7 cellular contexts compared by ENCODE assay signal in the genomic region with DNA sequence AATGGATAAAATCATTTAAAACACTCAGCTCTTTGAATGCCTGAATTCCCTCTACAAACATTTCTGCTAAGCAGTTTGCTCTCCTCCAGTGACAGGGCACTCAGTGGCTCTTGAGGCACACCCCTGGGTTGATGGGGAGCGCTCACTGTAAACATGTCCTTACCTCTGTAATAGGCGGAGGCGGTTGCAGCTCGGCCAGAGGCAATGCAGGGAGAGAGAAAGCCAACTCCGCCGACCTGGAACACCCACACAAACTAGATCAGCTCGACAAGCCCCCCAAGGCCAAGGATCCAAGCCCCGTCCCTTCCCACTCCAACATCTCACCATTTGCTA. TPM values are rescaled to one million over a fixed set of nuclear protein-coding genes. Genes with fewer than 3 reads are reported as not detected.
DNase-seq lines count a peak whose midpoint lies in the region; ATAC-seq, FAIRE-seq and TF ChIP-seq lines count a peak whose summit lies in the region.

No MANE protein-coding gene starts in this region.

- peak overlapping the region; percentile 98 for H3K4me3 Mint-ChIP-seq in endodermal cell
- peak overlapping the region; percentile 95 to 100 (median 98) for H3K4me3 Mint-ChIP-seq in naive thymus-derived CD8-positive, alpha-beta T cell

- H3K9me3 Mint-ChIP-seq in endodermal cell = no peaks in the 10 kb centered on the region
- no peaks in the 10 kb centered on the region for H3K9me3 Mint-ChIP-seq in naive thymus-derived CD8-positive, alpha-beta T cell

- no peak for FAIRE-seq in H54 (lab: Jason Lieb, UNC)

- peaks cover 3% of the 10 kb centered on the region for H3K27me3 Mint-ChIP-seq in endodermal cell (ENCODE audit: insufficient read depth)
- peaks cover 0 to 2% (median 0%) of the 10 kb centered on the region in 5 donors for H3K27me3 Mint-ChIP-seq in naive thymus-derived CD8-positive, alpha-beta T cell

- WGBS in endodermal cell (ENCODE audit: insufficient coverage in 1 of 2, insufficient read length in 1 of 2), 2 experiments = 1% methylated on average over 8 of the region's 8 CpGs; no CpG with 5 or more reads in 1 of the 2 experiments

- peaks cover 2% of the 10 kb centered on the region for H3K4me1 Mint-ChIP-seq in endodermal cell
- H3K4me1 Mint-ChIP-seq in naive thymus-derived CD8-positive, alpha-beta T cell = peaks cover 15 to 34% (median 30%) of the 10 kb centered on the region in 4 donors

- no peaks in the 10 kb centered on the region for H3K9me3 ChIP-seq in endodermal cell (ENCODE audit: control insufficient read depth, low read length)

- peaks cover 22% of the 10 kb centered on the region for H3K36me3 ChIP-seq in endodermal cell (ENCODE audit: control insufficient read depth, insufficient read depth, low read length)

- H3K4me1 ChIP-seq in endodermal cell (ENCODE audit: control insufficient read depth, insufficient read depth, low read length) = no peaks in the 10 kb centered on the region

- H3K9ac ChIP-seq in endodermal cell (ENCODE audit: extremely low read depth, low read length, poor library complexity, severe bottlenecking) = peak overlapping the region; percentile 96

- H3K4me3 ChIP-seq in endodermal cell (ENCODE audit: low read length) = peak overlapping the region; percentile 99

- POLR2A ChIA-PET in naive thymus-derived CD8-positive, alpha-beta T cell (lab: Charles Lee) = interaction anchor here (1.3 to 3.4 kb wide), 6 partner anchors 20 to 141 kb away, joined by 3 to 18 read pairs (median 6); a partner anchor contains a TSS

- ATAC-seq in GM18499 (IDR thresholded peaks at IDR 0.05; ENCODE audit: insufficient read depth, unreplicated experiment) = peak; percentile 8
- peak; percentile 30 to 35 for ATAC-seq in naive thymus-derived CD8-positive, alpha-beta T cell
- no peak for ATAC-seq in HG03097 (IDR thresholded peaks at IDR 0.05; ENCODE audit: low FRiP score, unreplicated experiment)

- H3K27ac Mint-ChIP-seq in endodermal cell = peak overlapping the region; percentile 99
- peak overlapping the region; percentile 94 to 99 (median 98) for H3K27ac Mint-ChIP-seq in naive thymus-derived CD8-positive, alpha-beta T cell

- DNase-seq in H54 (ENCODE audit: insufficient read length, low spot score) (peak; percentile 14), OCI-M1 (lab: John Stamatoyannopoulos, UW) (peak; percentile 42), endodermal cell (no peak), SIG-M5 (lab: John Stamatoyannopoulos, UW) (no peak)
- peak in 1 of 10 donors; percentile 2 for DNase-seq in naive thymus-derived CD8-positive, alpha-beta T cell

- TF ChIP-seq POLR2A in H54 (IDR thresholded peaks at IDR 0.05; ENCODE audit: low read depth, low read length) = no peak

- peak overlapping the region; percentile 60 for H3K27ac ChIP-seq in endodermal cell (ENCODE audit: low read depth, low read length)

- no peaks in the 10 kb centered on the region for H3K27me3 ChIP-seq in endodermal cell (ENCODE audit: control insufficient read depth, insufficient read depth, low read length, poor library complexity, severe bottlenecking)

- H3K36me3 Mint-ChIP-seq in endodermal cell (ENCODE audit: low read depth) = peaks cover 10% of the 10 kb centered on the region
- peaks cover 0 to 16% (median 4%) of the 10 kb centered on the region in 3 donors for H3K36me3 Mint-ChIP-seq in naive thymus-derived CD8-positive, alpha-beta T cell

- TF ChIP-seq CTCF in endodermal cell (conservative IDR thresholded peaks at IDR 0.05) = no peak

RNA-seq across cellular contexts. Expression of a gene that starts 0.3 kb away (rescaled TPM):
- total RNA-seq in endodermal cell = 10 to 100 TPM; 40.9 to 45.7 TPM
- polyA plus RNA-seq in endodermal cell (2013, experiment 1 of 2) = 43.8 TPM
- 40.0 TPM for polyA plus RNA-seq in endodermal cell (2013, experiment 2 of 2)
- 10 to 100 TPM; 26.3 to 29.3 TPM for total RNA-seq in naive thymus-derived CD8-positive, alpha-beta T cell
- 10 to 100 TPM; 13.7 to 24.7 (median 17.2) TPM for polyA plus RNA-seq in naive thymus-derived CD8-positive, alpha-beta T cell

RNA-seq across cellular contexts. Expression of a gene that starts 33.9 kb away (rescaled TPM):
- 10 to 100 TPM; 58.0 to 74.6 TPM for total RNA-seq in endodermal cell
- 84.5 TPM for polyA plus RNA-seq in endodermal cell (2013, experiment 1 of 2)
- 92.9 TPM for polyA plus RNA-seq in endodermal cell (2013, experiment 2 of 2)
- not detected for total RNA-seq in naive thymus-derived CD8-positive, alpha-beta T cell
- polyA plus RNA-seq in naive thymus-derived CD8-positive, alpha-beta T cell = not detected

RNA-seq across cellular contexts. Expression of a gene that starts 34.4 kb away (rescaled TPM):
- total RNA-seq in endodermal cell = 100 to 1,000 TPM; 120 to 122 TPM
- polyA plus RNA-seq in endodermal cell (2013, experiment 1 of 2) = 94.7 TPM
- polyA plus RNA-seq in endodermal cell (2013, experiment 2 of 2) = 80.4 TPM
- total RNA-seq in naive thymus-derived CD8-positive, alpha-beta T cell = 10 to 100 TPM; 76.1 to 77.4 TPM
- polyA plus RNA-seq in naive thymus-derived CD8-positive, alpha-beta T cell = 10 to 100 TPM; 24.0 to 37.7 (median 31.8) TPM

Comparison
In these comparisons a context has a peak if more than half of its experiments do, and no peak if none do; other contexts are left out.
1. DNase-seq: peak in H54 (single experiment) and OCI-M1 (single experiment); none in endodermal cell (single experiment) and SIG-M5 (single experiment).
2. RNA of a gene that starts 33.9 kb away (total RNA-seq): 58.0 to 74.6 TPM in endodermal cell; not detected in naive thymus-derived CD8-positive, alpha-beta T cell; every median in the first group is over 10 times any median in the second.